17 cellular contexts compared by ENCODE assay signal in genomic region chr6:14149053-14149746, GRCh38. TPM values are rescaled to one million over a fixed set of nuclear protein-coding genes. Genes with fewer than 3 reads are reported as not detected.
DNase-seq lines count a peak whose midpoint lies in the region; ATAC-seq lines count a peak whose summit lies in the region.
"Had no signal": no experiment of that assay in that cellular context is flagged by ENCODE, and none has a peak within 500 bp of the region (broad histone marks: within the 10 kb centered on the region; RNA-seq: fewer than 3 reads in every experiment).

No MANE protein-coding gene starts in this region.

- peak overlapping the region; percentile 45 for H3K27ac Mint-ChIP-seq in memory B cell
- no peak overlapping the region for H3K27ac Mint-ChIP-seq in activated naive CD4-positive, alpha-beta T cell treated with anti-CD3 and anti-CD28 coated beads, Interleukin-2, amount 50 U/mL, for 72 hours
- H3K27ac Mint-ChIP-seq: stimulated activated effector memory CD8-positive, alpha-beta T cell treated with anti-CD3 and anti-CD28 coated beads, Interleukin-12 subunit alpha, Interleukin-12 subunit beta, amount 100 ng/mL, for 72 hours; T-helper 1 cell treated with Interleukin-12 subunit alpha and Interleukin-12 subunit beta and Interleukin-4 antibody, amounts not matched to agents 30 μg/mL and 1 μg/mL, for 36 hours had no signal

- peaks cover 4% of the 10 kb centered on the region for H3K36me3 Mint-ChIP-seq in memory B cell
- no peaks in the 10 kb centered on the region for H3K36me3 Mint-ChIP-seq in activated naive CD4-positive, alpha-beta T cell treated with anti-CD3 and anti-CD28 coated beads, Interleukin-2, amount 50 U/mL, for 72 hours
- H3K36me3 Mint-ChIP-seq: stimulated activated effector memory CD8-positive, alpha-beta T cell treated with anti-CD3 and anti-CD28 coated beads, Interleukin-12 subunit alpha, Interleukin-12 subunit beta, amount 100 ng/mL, for 72 hours had no signal

- peak; percentile 58 for ATAC-seq in memory B cell (ENCODE audit: low read depth)
- no peak for ATAC-seq in activated naive CD4-positive, alpha-beta T cell treated with anti-CD3 and anti-CD28 coated beads, Interleukin-2, amount 50 U/mL, for 72 hours
- ATAC-seq: stimulated activated effector memory CD8-positive, alpha-beta T cell treated with anti-CD3 and anti-CD28 coated beads, Interleukin-12 subunit alpha, Interleukin-12 subunit beta, amount 100 ng/mL, for 72 hours had no signal

- peak overlapping the region; percentile 58 for H3K4me3 Mint-ChIP-seq in memory B cell
- H3K4me3 Mint-ChIP-seq: stimulated activated effector memory CD8-positive, alpha-beta T cell treated with anti-CD3 and anti-CD28 coated beads, Interleukin-12 subunit alpha, Interleukin-12 subunit beta, amount 100 ng/mL, for 72 hours; T-helper 1 cell treated with Interleukin-12 subunit alpha and Interleukin-12 subunit beta and Interleukin-4 antibody, amounts not matched to agents 30 μg/mL and 1 μg/mL, for 36 hours had no signal

- peaks cover 22% of the 10 kb centered on the region for H3K4me1 Mint-ChIP-seq in memory B cell

- no peaks in the 10 kb centered on the region for H3K27me3 Mint-ChIP-seq in memory B cell

- H3K9me3 Mint-ChIP-seq in memory B cell = peaks cover 1% of the 10 kb centered on the region
- H3K9me3 Mint-ChIP-seq in activated naive CD4-positive, alpha-beta T cell treated with anti-CD3 and anti-CD28 coated beads, Interleukin-2, amount 50 U/mL, for 72 hours = no peaks in the 10 kb centered on the region
- H3K9me3 Mint-ChIP-seq: stimulated activated effector memory CD8-positive, alpha-beta T cell treated with anti-CD3 and anti-CD28 coated beads, Interleukin-12 subunit alpha, Interleukin-12 subunit beta, amount 100 ng/mL, for 72 hours; T-helper 1 cell treated with Interleukin-12 subunit alpha and Interleukin-12 subunit beta and Interleukin-4 antibody, amounts not matched to agents 30 μg/mL and 1 μg/mL, for 36 hours had no signal

- peak; percentile 14 for DNase-seq in DMS79 treated with DMSO at 0.1 percent for 48 hours (lab: John Stamatoyannopoulos, UW)
- no peak for DNase-seq in DMS79 (lab: John Stamatoyannopoulos, UW)
- peak; percentile 61 for DNase-seq in MV-4-11 (lab: John Stamatoyannopoulos, UW)
- peak; percentile 5 for DNase-seq in NOMO-1 treated with dmso at 0.1 percent for 144 hours (lab: John Stamatoyannopoulos, UW; ENCODE audit: unreplicated experiment)
- no peak for DNase-seq in memory B cell (ENCODE audit: low spot score in 2 of 2)
- DNase-seq in DMS153 treated with DMSO at 0.1 percent for 48 hours (lab: John Stamatoyannopoulos, UW; ENCODE audit: unreplicated experiment) = no peak
- DNase-seq in Ammon's horn (ENCODE audit: low spot score) = no peak
- DNase-seq in activated naive CD4-positive, alpha-beta T cell treated with anti-CD3 and anti-CD28 coated beads, Interleukin-2, amount 50 U/mL, for 72 hours (ENCODE audit: low spot score in 2 of 2) = no peak
- DNase-seq: amygdala; esophagus squamous epithelium; left ventricle myocardium inferior; NCI-H1436; NK-92 treated with Interleukin-12 subunit alpha and Interleukin-12 subunit beta, amount 100 ng/mL, for 24 hours; SHP77; tibial artery had no signal

RNA-seq across cellular contexts. Expression of gene CD83, which starts 31.6 kb away (rescaled TPM):
- total RNA-seq in activated naive CD4-positive, alpha-beta T cell treated with anti-CD3 and anti-CD28 coated beads, Interleukin-2, amount 50 U/mL, for 72 hours = 10 to 100 TPM in 1 of 2 donors, 1 to 10 TPM in 1; 8.9 to 13.8 TPM

Comparison
In these comparisons a context has a peak if more than half of its experiments do, and no peak if none do; other contexts are left out.
1. DNase-seq: peak in DMS79 treated with DMSO at 0.1 percent for 48 hours (single experiment), MV-4-11 (single experiment) and NOMO-1 treated with dmso at 0.1 percent for 144 hours (single experiment); none in DMS79 (single experiment), memory B cell (0 of 2), DMS153 treated with DMSO at 0.1 percent for 48 hours (single experiment), Ammon's horn (single experiment) and activated naive CD4-positive, alpha-beta T cell treated with anti-CD3 and anti-CD28 coated beads, Interleukin-2, amount 50 U/mL, for 72 hours (0 of 2).